In the genomic region with DNA sequence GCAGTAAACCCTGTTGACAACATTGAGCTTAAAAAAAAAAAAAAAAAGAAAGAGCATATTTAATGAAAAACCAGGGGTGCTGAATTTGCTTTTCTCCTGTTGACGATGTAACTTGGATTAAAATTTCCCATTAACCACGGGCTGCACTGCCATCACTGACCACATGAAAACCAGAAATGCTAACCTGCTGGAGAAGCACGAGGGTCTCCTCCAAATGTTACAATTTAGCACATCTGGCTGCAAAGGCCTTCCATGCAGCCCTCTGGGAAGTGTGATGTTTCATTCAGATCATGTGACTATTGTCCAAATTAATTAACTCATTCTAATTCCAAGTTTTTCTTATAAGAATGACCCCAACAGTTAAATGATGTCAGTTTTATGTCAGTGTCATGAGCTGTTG, we compare ENCODE assay signal across 1 cellular context.
TF ChIP-seq lines count a peak whose summit lies in the region.

No MANE protein-coding gene starts in this region.

TF ChIP-seq in HCT116, 20 proteins besides CTCF, POLR2A, EP300 and RAD21:
- TF ChIP-seq EZH2 (IDR thresholded peaks at IDR 0.05) (no peak), SRF (IDR thresholded peaks at IDR 0.05; ENCODE audit: low read depth) (no peak), POLR2AphosphoS5 (IDR thresholded peaks at IDR 0.05; ENCODE audit: low read depth, low read length) (no peak), SIN3A (IDR thresholded peaks at IDR 0.05; ENCODE audit: low read depth) (no peak)
TF ChIP-seq in HCT116: peak in this region for 0.
